14 cellular contexts compared by ENCODE assay signal in the genomic region with DNA sequence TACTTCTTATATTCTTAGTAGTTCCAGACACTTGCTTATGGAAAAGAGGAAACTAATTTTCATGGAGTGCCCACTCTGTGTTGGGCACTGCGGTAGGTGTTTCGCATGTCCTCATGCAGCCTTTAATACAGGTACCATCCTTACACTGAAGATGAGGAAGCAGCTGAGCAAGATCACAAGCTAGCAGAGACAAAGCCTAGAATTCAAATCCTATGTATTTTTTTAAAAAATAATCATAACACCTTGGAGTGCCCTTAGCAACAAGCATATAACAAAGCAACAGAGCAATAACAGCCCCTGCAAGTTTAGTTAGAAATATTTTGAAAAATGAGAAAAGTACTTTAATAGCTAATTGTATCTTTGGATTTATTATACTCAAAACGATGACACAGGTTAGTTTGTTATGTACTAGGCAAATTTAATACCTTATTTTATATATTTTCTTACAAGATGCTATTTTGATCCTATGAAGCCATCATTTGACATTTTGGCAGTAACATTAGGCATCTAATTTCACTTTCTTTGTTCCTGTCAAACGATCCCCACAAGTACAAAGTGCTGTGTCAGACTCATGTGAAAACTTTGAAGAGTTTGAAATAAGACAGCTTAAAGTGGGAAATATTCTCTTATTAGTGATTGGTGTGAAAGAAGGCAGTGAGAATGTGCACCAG.
"Had no signal": no experiment of that assay in that cellular context is flagged by ENCODE, and none has a peak within 500 bp of the region (broad histone marks: within the 10 kb centered on the region; RNA-seq: fewer than 3 reads in every experiment).

No MANE protein-coding gene starts in this region.

- H3K4me3 ChIP-seq: cardiac muscle cell, esophagus muscularis mucosa, right atrium auricular region, tibial artery, vagina had no signal

- H3K27ac ChIP-seq: cardiac muscle cell, esophagus muscularis mucosa, foreskin keratinocyte, right atrium auricular region, tibial artery, vagina had no signal

- ATAC-seq: activated CD8-positive, alpha-beta T cell treated with anti-CD3 and anti-CD28 coated beads, Interleukin-2, amount 10 ng/mL, durations not matched to agents 7 days and 5 days; foreskin keratinocyte had no signal

- H3K36me3 ChIP-seq: cardiac muscle cell, esophagus muscularis mucosa, right atrium auricular region, tibial artery, vagina had no signal

- H3K4me3 Mint-ChIP-seq: activated CD8-positive, alpha-beta T cell treated with anti-CD3 and anti-CD28 coated beads, Interleukin-2, amount 10 ng/mL, durations not matched to agents 7 days and 5 days; activated naive CD4-positive, alpha-beta T cell treated with anti-CD3 and anti-CD28 coated beads for 36 hours; activated T-helper 1 cell treated with anti-CD3 and anti-CD28 coated beads, Interleukin-12 subunit alpha, Interleukin-12 subunit beta, Interleukin-2, Interleukin-4 antibody, amounts not matched to agents 30 ng/mL and 10 ng/mL and 1 ng/mL, durations not matched to agents 14 hours and 24 hours and 36 hours; T-helper 2 cell treated with Interferon-gamma antibody and Interleukin-4, amounts not matched to agents 5 μg/mL and 100 μg/mL, for 36 hours had no signal

- H3K9me3 ChIP-seq: vagina had no signal

- H3K4me1 ChIP-seq: foreskin keratinocyte, vagina had no signal

- H3K27me3 ChIP-seq: cardiac muscle cell, esophagus muscularis mucosa, foreskin keratinocyte, right atrium auricular region, tibial artery, vagina had no signal

- H3K27ac Mint-ChIP-seq: activated CD8-positive, alpha-beta T cell treated with anti-CD3 and anti-CD28 coated beads, Interleukin-2, amount 10 ng/mL, durations not matched to agents 7 days and 5 days; activated naive CD4-positive, alpha-beta T cell treated with anti-CD3 and anti-CD28 coated beads for 36 hours; activated T-helper 1 cell treated with anti-CD3 and anti-CD28 coated beads, Interleukin-12 subunit alpha, Interleukin-12 subunit beta, Interleukin-2, Interleukin-4 antibody, amounts not matched to agents 30 ng/mL and 10 ng/mL and 1 ng/mL, durations not matched to agents 14 hours and 24 hours and 36 hours; T-helper 2 cell treated with Interferon-gamma antibody and Interleukin-4, amounts not matched to agents 5 μg/mL and 100 μg/mL, for 36 hours had no signal

- DNase-seq: activated CD8-positive, alpha-beta memory T cell treated with anti-CD3 and anti-CD28 coated beads, Interleukin-2, amount 50 U/mL, for 48 hours; activated CD8-positive, alpha-beta T cell treated with anti-CD3 and anti-CD28 coated beads, Interleukin-2, amount 10 ng/mL, durations not matched to agents 7 days and 5 days; activated naive CD4-positive, alpha-beta T cell treated with anti-CD3 and anti-CD28 coated beads for 36 hours; foreskin keratinocyte; head of caudate nucleus; mesendoderm; small intestine; tibial artery had no signal
